ENCODE assay signal across 8 cellular contexts in genomic region chr3:143016321-143016972, GRCh38. TPM values are rescaled to one million over a fixed set of nuclear protein-coding genes. Genes with fewer than 3 reads are reported as not detected.
DNase-seq lines count a peak whose midpoint lies in the region; FAIRE-seq and TF ChIP-seq lines count a peak whose summit lies in the region.

No MANE protein-coding gene starts in this region.

- H3K4me3 ChIP-seq in Loucy (ENCODE audit: low read length, poor library complexity, severe bottlenecking) = no peak overlapping the region
- no peak overlapping the region for H3K4me3 ChIP-seq in bronchial epithelial cell (ENCODE audit: low read depth, low read length)

- H3K36me3 Mint-ChIP-seq in neural crest cell (ENCODE audit: low read depth) = peaks cover 19% of the 10 kb centered on the region

- no peak overlapping the region for H3K9ac ChIP-seq in Loucy (ENCODE audit: low read depth, low read length, poor library complexity, severe bottlenecking)

- DNase-seq in ELR (ENCODE audit: low read depth) (peak; percentile 50), bronchial epithelial cell (ENCODE audit: low read depth) (peak; percentile 48), neural crest cell (ENCODE audit: low read depth, low spot score) (no peak), AG08396 (ENCODE audit: low spot score) (no peak), NCI-H510A (lab: John Stamatoyannopoulos, UW) (no peak), HTR-8/SVneo (ENCODE audit: insufficient read length, low spot score) (no peak), NCI-H345 treated with DMSO at 0.1 percent for 48 hours (lab: John Stamatoyannopoulos, UW; ENCODE audit: unreplicated experiment) (no peak)

- TF ChIP-seq CTCF in Loucy (conservative IDR thresholded peaks at IDR 0.05; ENCODE audit: low read length) = peak; percentile 66
- TF ChIP-seq CTCF in bronchial epithelial cell (IDR thresholded peaks at IDR 0.05; ENCODE audit: insufficient read depth, low read length, severe bottlenecking) = peak; percentile 36
- TF ChIP-seq CTCF in neural crest cell (conservative IDR thresholded peaks at IDR 0.05) = peak; percentile 71

- FAIRE-seq in bronchial epithelial cell (lab: Jason Lieb, UNC) (no peak), HTR-8/SVneo (lab: Jason Lieb, UNC) (no peak)

- no peak overlapping the region for H3K4me2 ChIP-seq in Loucy (ENCODE audit: low read depth, low read length, poor library complexity, severe bottlenecking)

- no peak overlapping the region for H3K4me3 Mint-ChIP-seq in neural crest cell

- H3K9me2 ChIP-seq in Loucy (replicated peaks; ENCODE audit: low read depth, low read length) = no peaks in the 10 kb centered on the region

- no peaks in the 10 kb centered on the region for H3K4me1 ChIP-seq in Loucy (ENCODE audit: insufficient read depth, low read length, poor library complexity, severe bottlenecking)

- H3K9me3 ChIP-seq in Loucy (ENCODE audit: insufficient read depth, low read depth, low read length) = no peaks in the 10 kb centered on the region

- H3K36me3 ChIP-seq in Loucy (ENCODE audit: insufficient read depth, low read length) (peaks cover 98% of the 10 kb centered on the region), bronchial epithelial cell (ENCODE audit: control insufficient read depth, insufficient read depth, low read length) (peaks cover 5% of the 10 kb centered on the region)

- no peaks in the 10 kb centered on the region; the same call in 1 of the 2 replicates for H3F3A ChIP-seq in Loucy (ENCODE audit: low read depth)

- peaks cover 44% of the 10 kb centered on the region for H4K20me1 ChIP-seq in Loucy (ENCODE audit: insufficient read depth, low read length, poor library complexity, severe bottlenecking)

- no peaks in the 10 kb centered on the region for H3K27me3 Mint-ChIP-seq in neural crest cell (ENCODE audit: low read depth)

- H3K9me3 Mint-ChIP-seq in neural crest cell = peaks cover 3% of the 10 kb centered on the region

- H2AFZ ChIP-seq in Loucy (ENCODE audit: low read length) = no peak overlapping the region

- H3K79me2 ChIP-seq in Loucy (ENCODE audit: insufficient read depth, low read length) = peaks cover 32% of the 10 kb centered on the region

- no peaks in the 10 kb centered on the region for H3K27me3 ChIP-seq in Loucy (ENCODE audit: insufficient read depth, low read length, poor library complexity, severe bottlenecking)
- no peaks in the 10 kb centered on the region for H3K27me3 ChIP-seq in bronchial epithelial cell (ENCODE audit: control insufficient read depth, insufficient read depth, low read length)

- H3K27ac Mint-ChIP-seq in neural crest cell (ENCODE audit: unreplicated experiment) = no peak overlapping the region

- no peaks in the 10 kb centered on the region for H3K4me1 Mint-ChIP-seq in neural crest cell

RNA-seq across cellular contexts. Expression of gene U2SURP, which starts 15.1 kb away (rescaled TPM):
- total RNA-seq in bronchial epithelial cell = 40.8 and 47.6 TPM in 2 replicates
- total RNA-seq in neural crest cell = 152 and 166 TPM in 2 replicates

RNA-seq across cellular contexts. Expression of gene PAQR9, which starts 53.0 kb away (rescaled TPM):
- total RNA-seq in bronchial epithelial cell = not detected in 2 replicates
- 1.8 and 1.9 TPM in 2 replicates for total RNA-seq in neural crest cell

Comparison
In these comparisons a context has a peak if more than half of its experiments do, and no peak if none do; other contexts are left out.
1. DNase-seq: peak in ELR (single experiment) and bronchial epithelial cell (single experiment); none in neural crest cell (single experiment), AG08396 (single experiment), NCI-H510A (single experiment), HTR-8/SVneo (single experiment) and NCI-H345 treated with DMSO at 0.1 percent for 48 hours (single experiment).
2. Peak in every context shown above with its lines, with median percentiles within 50 percentile points of each other: CTCF ChIP-seq.